14 cellular contexts compared by ENCODE assay signal in genomic region chr17:72717276-72717675, GRCh38.
"Had no signal": no experiment of that assay in that cellular context is flagged by ENCODE, and none has a peak within 500 bp of the region (broad histone marks: within the 10 kb centered on the region; RNA-seq: fewer than 3 reads in every experiment).

No MANE protein-coding gene starts in this region.

- ATAC-seq: activated naive CD8-positive, alpha-beta T cell treated with anti-CD3 and anti-CD28 coated beads, Interleukin-2, amount 50 U/mL, for 24 hours; left lung; stimulated activated naive CD8-positive, alpha-beta T cell treated with anti-CD3 and anti-CD28 coated beads, Interleukin-15, amount 100 ng/mL, for 72 hours; T-cell had no signal

- H3K9me3 ChIP-seq: left lung, sigmoid colon had no signal

- H3K9me3 Mint-ChIP-seq: activated naive CD4-positive, alpha-beta T cell treated with anti-CD3 and anti-CD28 coated beads for 36 hours; activated naive CD8-positive, alpha-beta T cell treated with anti-CD3 and anti-CD28 coated beads, Interleukin-2, amount 50 U/mL, for 24 hours; endodermal cell; nephron progenitor cell; T-cell had no signal

- H3K36me3 ChIP-seq: left lung, sigmoid colon had no signal

- H3K4me3 ChIP-seq: dorsolateral prefrontal cortex, left lung, sigmoid colon had no signal

- H3K27me3 Mint-ChIP-seq: activated naive CD8-positive, alpha-beta T cell treated with anti-CD3 and anti-CD28 coated beads, Interleukin-2, amount 50 U/mL, for 24 hours; stimulated activated naive CD8-positive, alpha-beta T cell treated with anti-CD3 and anti-CD28 coated beads, Interleukin-15, amount 100 ng/mL, for 72 hours; T-cell had no signal

- DNase-seq: activated CD4-positive, CD25-positive, alpha-beta regulatory T cell treated with anti-CD3 and anti-CD28 coated beads, Interleukin-2, amount 50 U/mL, for 72 hours; activated naive CD4-positive, alpha-beta T cell treated with anti-CD3 and anti-CD28 coated beads for 36 hours; activated naive CD8-positive, alpha-beta T cell treated with anti-CD3 and anti-CD28 coated beads, Interleukin-2, amount 50 U/mL, for 24 hours; aorta; dorsolateral prefrontal cortex; endodermal cell; kidney; left lung; nephron progenitor cell; sigmoid colon; stimulated activated CD4-positive, alpha-beta T cell treated with anti-CD3 and anti-CD28 coated beads, Interleukin-1b, Interleukin-23, amount 100 ng/mL, for 48 hours; stimulated activated naive CD8-positive, alpha-beta T cell treated with anti-CD3 and anti-CD28 coated beads, Interleukin-15, amount 100 ng/mL, for 72 hours; T-cell; T1000 had no signal

- H3K4me1 ChIP-seq: sigmoid colon had no signal

- H3K27me3 ChIP-seq: dorsolateral prefrontal cortex, left lung, sigmoid colon had no signal

- H3K27ac Mint-ChIP-seq: activated naive CD4-positive, alpha-beta T cell treated with anti-CD3 and anti-CD28 coated beads for 36 hours; activated naive CD8-positive, alpha-beta T cell treated with anti-CD3 and anti-CD28 coated beads, Interleukin-2, amount 50 U/mL, for 24 hours; endodermal cell; nephron progenitor cell; stimulated activated naive CD8-positive, alpha-beta T cell treated with anti-CD3 and anti-CD28 coated beads, Interleukin-15, amount 100 ng/mL, for 72 hours had no signal

- H3K27ac ChIP-seq: dorsolateral prefrontal cortex, left lung, sigmoid colon had no signal

- H3K4me3 Mint-ChIP-seq: activated naive CD4-positive, alpha-beta T cell treated with anti-CD3 and anti-CD28 coated beads for 36 hours; activated naive CD8-positive, alpha-beta T cell treated with anti-CD3 and anti-CD28 coated beads, Interleukin-2, amount 50 U/mL, for 24 hours; endodermal cell; nephron progenitor cell; stimulated activated naive CD8-positive, alpha-beta T cell treated with anti-CD3 and anti-CD28 coated beads, Interleukin-15, amount 100 ng/mL, for 72 hours; T-cell had no signal
